22 cellular contexts compared by ENCODE assay signal in the genomic region with DNA sequence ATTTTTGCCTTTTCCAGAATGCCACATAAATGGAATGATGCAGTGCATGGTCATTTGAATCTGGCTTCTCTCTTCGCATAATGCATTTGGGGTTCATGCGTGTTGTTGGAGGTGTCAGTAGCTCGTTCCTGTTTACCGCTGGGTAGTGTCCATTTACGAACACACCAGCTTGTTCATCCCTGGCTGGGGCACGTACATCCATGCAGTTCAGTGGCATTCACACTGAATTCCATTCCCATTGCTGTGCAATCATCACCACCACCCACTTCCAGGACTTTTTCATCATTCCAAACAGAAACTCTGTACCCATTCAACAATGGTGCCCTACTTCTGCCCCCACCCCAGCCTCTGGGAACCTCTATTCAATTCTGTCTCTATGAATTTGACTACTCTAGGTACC. TPM values are rescaled to one million over a fixed set of nuclear protein-coding genes. Genes with fewer than 3 reads are reported as not detected.
"Had no signal": no experiment of that assay in that cellular context is flagged by ENCODE, and none has a peak within 500 bp of the region (broad histone marks: within the 10 kb centered on the region; RNA-seq: fewer than 3 reads in every experiment).

No MANE protein-coding gene starts in this region.

- H3K27me3 ChIP-seq: ascending aorta, sigmoid colon, testis, uterus had no signal

- H3K27ac ChIP-seq: ascending aorta, esophagus muscularis mucosa, left lung, psoas muscle, sigmoid colon, testis, uterus had no signal

- H3K4me3 Mint-ChIP-seq: activated T-helper 1 cell treated with anti-CD3 and anti-CD28 coated beads, Interleukin-12 subunit alpha, Interleukin-12 subunit beta, Interleukin-2, Interleukin-4 antibody, amounts not matched to agents 30 ng/mL and 10 ng/mL and 1 ng/mL, durations not matched to agents 14 hours and 24 hours and 36 hours; central memory CD8-positive, alpha-beta T cell; memory B cell; natural killer cell treated with Interleukin-12 subunit alpha and Interleukin-12 subunit beta and Interleukin-15 and Interleukin-18, amount 100 ng/mL, for 72 hours; stimulated activated naive CD8-positive, alpha-beta T cell treated with anti-CD3 and anti-CD28 coated beads, Interleukin-15, amount 100 ng/mL, for 72 hours; WTC11 had no signal

- H3K27ac Mint-ChIP-seq: activated T-helper 1 cell treated with anti-CD3 and anti-CD28 coated beads, Interleukin-12 subunit alpha, Interleukin-12 subunit beta, Interleukin-2, Interleukin-4 antibody, amounts not matched to agents 30 ng/mL and 10 ng/mL and 1 ng/mL, durations not matched to agents 14 hours and 24 hours and 36 hours; memory B cell; natural killer cell treated with Interleukin-12 subunit alpha and Interleukin-12 subunit beta and Interleukin-15 and Interleukin-18, amount 100 ng/mL, for 72 hours; stimulated activated naive CD8-positive, alpha-beta T cell treated with anti-CD3 and anti-CD28 coated beads, Interleukin-15, amount 100 ng/mL, for 72 hours; WTC11 had no signal

- ATAC-seq: left lung; natural killer cell treated with Interleukin-12 subunit alpha and Interleukin-12 subunit beta and Interleukin-15 and Interleukin-18, amount 100 ng/mL, for 72 hours; psoas muscle; stimulated activated naive CD8-positive, alpha-beta T cell treated with anti-CD3 and anti-CD28 coated beads, Interleukin-15, amount 100 ng/mL, for 72 hours; WTC11 had no signal

- H3K4me1 Mint-ChIP-seq: central memory CD8-positive, alpha-beta T cell; memory B cell; WTC11 had no signal

- H3K36me3 Mint-ChIP-seq: memory B cell; natural killer cell treated with Interleukin-12 subunit alpha and Interleukin-12 subunit beta and Interleukin-15 and Interleukin-18, amount 100 ng/mL, for 72 hours had no signal

- H3K4me1 ChIP-seq: psoas muscle, uterus had no signal

- H3K9me3 ChIP-seq: ascending aorta, esophagus muscularis mucosa, left lung, psoas muscle, sigmoid colon, testis, uterus had no signal

- DNase-seq: activated CD4-positive, alpha-beta T cell treated with anti-CD3 and anti-CD28 coated beads for 48 hours; activated naive CD4-positive, alpha-beta T cell; dorsolateral prefrontal cortex; foreskin melanocyte; head of caudate nucleus; left lung; occipital lobe; psoas muscle; sigmoid colon; stimulated activated CD4-positive, alpha-beta T cell treated with anti-CD3 and anti-CD28 coated beads, Interleukin-2, amount 100 ng/mL, for 48 hours; stimulated activated CD8-positive, alpha-beta memory T cell treated with anti-CD3 and anti-CD28 coated beads, Interleukin-4, amount 100 ng/mL, for 48 hours; stimulated activated naive CD8-positive, alpha-beta T cell treated with anti-CD3 and anti-CD28 coated beads, Interleukin-15, amount 100 ng/mL, for 72 hours; T-helper 1 cell; testis; uterus had no signal

- H3K36me3 ChIP-seq: ascending aorta, esophagus muscularis mucosa, left lung, sigmoid colon, uterus had no signal

- H3K9me3 Mint-ChIP-seq: activated T-helper 1 cell treated with anti-CD3 and anti-CD28 coated beads, Interleukin-12 subunit alpha, Interleukin-12 subunit beta, Interleukin-2, Interleukin-4 antibody, amounts not matched to agents 30 ng/mL and 10 ng/mL and 1 ng/mL, durations not matched to agents 14 hours and 24 hours and 36 hours; central memory CD8-positive, alpha-beta T cell; memory B cell; natural killer cell treated with Interleukin-12 subunit alpha and Interleukin-12 subunit beta and Interleukin-15 and Interleukin-18, amount 100 ng/mL, for 72 hours; stimulated activated naive CD8-positive, alpha-beta T cell treated with anti-CD3 and anti-CD28 coated beads, Interleukin-15, amount 100 ng/mL, for 72 hours had no signal

- H3K4me3 ChIP-seq: ascending aorta, dorsolateral prefrontal cortex, esophagus muscularis mucosa, left lung, psoas muscle, sigmoid colon, testis, uterus had no signal

RNA-seq across cellular contexts. Expression of gene CIDEA, which starts 14.7 kb away (rescaled TPM):
- total RNA-seq: activated T-helper 1 cell treated with anti-CD3 and anti-CD28 coated beads, Interleukin-12 subunit alpha, Interleukin-12 subunit beta, Interleukin-2, Interleukin-4 antibody, amounts not matched to agents 30 ng/mL and 10 ng/mL and 1 ng/mL, durations not matched to agents 14 hours and 24 hours and 36 hours; ascending aorta; esophagus muscularis mucosa; left lung; natural killer cell treated with Interleukin-12 subunit alpha and Interleukin-12 subunit beta and Interleukin-15 and Interleukin-18, amount 100 ng/mL, for 72 hours; testis; uterus had no signal
